Comparison of ENCODE assay signal across 17 cellular contexts in the genomic region with DNA sequence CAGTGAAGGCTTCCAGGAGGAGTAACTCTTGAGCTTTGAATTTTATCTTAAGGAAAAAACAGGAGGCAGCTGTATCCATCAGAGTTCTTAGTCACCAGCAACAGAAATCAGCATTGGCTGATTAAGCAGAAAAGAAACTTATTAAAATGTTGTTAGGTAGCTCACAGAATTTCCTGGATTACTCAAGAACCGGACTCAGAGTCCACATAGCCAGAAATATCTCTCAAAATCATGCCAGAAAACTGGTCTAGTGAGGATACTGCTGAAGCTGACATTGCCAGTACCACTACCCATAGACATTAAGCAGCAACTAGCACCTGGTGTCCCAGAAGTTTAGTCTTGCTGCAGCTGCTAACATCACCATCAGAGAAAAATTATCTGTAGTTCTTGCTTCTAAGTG. TPM values are rescaled to one million over a fixed set of nuclear protein-coding genes. Genes with fewer than 3 reads are reported as not detected.
DNase-seq lines count a peak whose midpoint lies in the region; TF ChIP-seq lines count a peak whose summit lies in the region.
"Had no signal": no experiment of that assay in that cellular context is flagged by ENCODE, and none has a peak within 500 bp of the region (broad histone marks: within the 10 kb centered on the region; RNA-seq: fewer than 3 reads in every experiment).

No MANE protein-coding gene starts in this region.

- in situ Hi-C loops in GM23248 (cut with MboI) = no loop called here
- in situ Hi-C loops in HAP-1 (cut with MboI; ENCODE audit: low sequenced_read_pairs) = no loop called here

- H3K18ac ChIP-seq in mesenchymal stem cell (ENCODE audit: low read depth in 1 of 2, low read length in 2 of 2) = no peak overlapping the region

- no peak overlapping the region for H3K4ac ChIP-seq in mesenchymal stem cell (ENCODE audit: low read depth in 1 of 2, low read length in 2 of 2)

- no peak overlapping the region for H3K4me3 ChIP-seq in GM23248
- H3K4me3 ChIP-seq in cardiac fibroblast (replicated peaks in 1 of 2; ENCODE audit: low read depth in 2 of 2, low read length in 2 of 2) = no peak overlapping the region
- no peak overlapping the region for H3K4me3 ChIP-seq in fibroblast of the aortic adventitia (ENCODE audit: low read depth, low read length)
- H3K4me3 ChIP-seq in mesenchymal stem cell (ENCODE audit: insufficient read depth in 1 of 2, low read depth in 1 of 2, low read length in 2 of 2) = no peak overlapping the region
- H3K4me3 ChIP-seq in HAP-1 = no peak overlapping the region

- H3K9ac ChIP-seq in GM23248 (no peak overlapping the region), mesenchymal stem cell (ENCODE audit: low read length) (no peak overlapping the region)

- H3F3A ChIP-seq in GM23248 (ENCODE audit: insufficient read depth) = no peaks in the 10 kb centered on the region

- no peaks in the 10 kb centered on the region for H3K79me1 ChIP-seq in mesenchymal stem cell (replicated peaks; ENCODE audit: low read length, poor library complexity, severe bottlenecking)

- H4K20me1 ChIP-seq in GM23248 (ENCODE audit: insufficient read depth) = no peaks in the 10 kb centered on the region

- H2BK15ac ChIP-seq in mesenchymal stem cell (ENCODE audit: low read depth, poor library complexity, severe bottlenecking) = no peak overlapping the region

- H3K27ac ChIP-seq in GM23248 = no peak overlapping the region
- no peak overlapping the region for H3K27ac ChIP-seq in mesenchymal stem cell (ENCODE audit: low read length, poor library complexity, severe bottlenecking)

- no peak overlapping the region for H4K91ac ChIP-seq in mesenchymal stem cell (ENCODE audit: low read length)

- H4K8ac ChIP-seq in mesenchymal stem cell (ENCODE audit: low read length) = no peak overlapping the region

- no peaks in the 10 kb centered on the region for H3K9me3 ChIP-seq in GM23248 (ENCODE audit: low read depth)
- no peaks in the 10 kb centered on the region for H3K9me3 ChIP-seq in mesenchymal stem cell (ENCODE audit: control insufficient read depth, low read length)
- H3K9me3 ChIP-seq in HAP-1 = no peaks in the 10 kb centered on the region

- no peak overlapping the region for H3K23ac ChIP-seq in mesenchymal stem cell (ENCODE audit: low read length in 2 of 2)

- no peaks in the 10 kb centered on the region for H3K36me3 ChIP-seq in GM23248 (ENCODE audit: low read depth)
- no peaks in the 10 kb centered on the region for H3K36me3 ChIP-seq in mesenchymal stem cell (ENCODE audit: control insufficient read depth in 1 of 2, insufficient read depth in 2 of 2, low read depth in 1 of 2, low read length in 2 of 2)
- no peaks in the 10 kb centered on the region for H3K36me3 ChIP-seq in HAP-1 (replicated peaks)

- no peak for TF ChIP-seq CTCF in cardiac fibroblast (IDR thresholded peaks at IDR 0.05; ENCODE audit: low read depth, low read length)
- no peak for TF ChIP-seq CTCF in fibroblast of the aortic adventitia (IDR thresholded peaks at IDR 0.05; ENCODE audit: insufficient read depth, low read length)

- H2BK12ac ChIP-seq in mesenchymal stem cell (ENCODE audit: low read length in 2 of 2) = no peak overlapping the region

- H3K4me1 ChIP-seq in GM23248 (ENCODE audit: insufficient read depth) (no peaks in the 10 kb centered on the region), mesenchymal stem cell (ENCODE audit: control insufficient read depth, insufficient read depth, low read depth, low read length) (no peaks in the 10 kb centered on the region), HAP-1 (no peaks in the 10 kb centered on the region)

- H2BK120ac ChIP-seq in mesenchymal stem cell (ENCODE audit: low read depth, low read length) = no peak overlapping the region

- H2BK5ac ChIP-seq in mesenchymal stem cell (ENCODE audit: low read depth, low read length, poor library complexity, severe bottlenecking) = no peak overlapping the region

- DNase-seq in GM23248 (peak; percentile 19), cardiac fibroblast (ENCODE audit: low read depth in 2 of 2) (peak; percentile 14 to 29), fibroblast of the aortic adventitia (ENCODE audit: low read depth) (peak; percentile 26), mesenchymal stem cell (peak; percentile 20), AG20443 (ENCODE audit: low spot score) (no peak), HAP-1 (ENCODE audit: low spot score in 2 of 2) (no peak)
- no peak for DNase-seq in activated CD8-positive, alpha-beta memory T cell treated with anti-CD3 and anti-CD28 coated beads, Interleukin-2, amount 50 U/mL, for 48 hours
- DNase-seq: DMS53, GDM1, Kasumi-1, NCI-H1417, NCI-H1694 treated with DMSO at 0.1 percent for 48 hours, NCI-H2081 treated with DMSO at 0.1 percent for 48 hours, NCI-H446 treated with DMSO at 0.1 percent for 48 hours, NCI-H526 treated with DMSO at 0.1 percent for 48 hours, RPMI8226, SHP77 had no signal

- no peak overlapping the region for H3K4me2 ChIP-seq in GM23248 (ENCODE audit: unreplicated experiment)
- no peak overlapping the region for H3K4me2 ChIP-seq in mesenchymal stem cell (ENCODE audit: low read length, poor library complexity, severe bottlenecking)

- H3K9me2 ChIP-seq in GM23248 (ENCODE audit: insufficient read depth) = no peaks in the 10 kb centered on the region

- no peak overlapping the region for H3K14ac ChIP-seq in mesenchymal stem cell (ENCODE audit: low read length in 2 of 2)

- H2AFZ ChIP-seq in GM23248 = no peak overlapping the region
- H2AFZ ChIP-seq in mesenchymal stem cell (ENCODE audit: low read depth, low read length) = no peak overlapping the region

- no peaks in the 10 kb centered on the region for H3K79me2 ChIP-seq in GM23248 (ENCODE audit: insufficient read depth)

- WGBS in GM23248 (ENCODE audit: low coverage in 1 of 2, low lambda C conversion rate in 2 of 2, missing lambda C conversion rate in 2 of 2), 2 experiments = 0% methylated on average over 1 of the region's 1 CpG
- WGBS in mesenchymal stem cell = 55% methylated on average over 1 of the region's 1 CpG

- H3K27me3 ChIP-seq in GM23248 (replicated peaks; ENCODE audit: insufficient read depth) (peaks cover 36% of the 10 kb centered on the region), mesenchymal stem cell (ENCODE audit: control insufficient read depth in 1 of 2, insufficient read depth in 1 of 2, low read length in 2 of 2) (peaks cover 20 to 36% of the 10 kb centered on the region in 2 experiments), HAP-1 (ENCODE audit: low read depth) (no peaks in the 10 kb centered on the region)

- no peak overlapping the region for H2AK5ac ChIP-seq in mesenchymal stem cell (ENCODE audit: low read length, severe bottlenecking)

RNA-seq across cellular contexts. Expression of gene AFTPH, which starts 10.1 kb away (rescaled TPM):
- total RNA-seq in GM23248 (2014; rRNA removed; shearing (Covaris generic)) = 20.1 and 26.2 TPM in 2 replicates
- 8.8 and 10.5 TPM in 2 replicates for polyA plus RNA-seq in GM23248 (2016; fragmentation: Nextera tagmentation; extraction: Ambion mirVana)
- total RNA-seq in fibroblast of the aortic adventitia (ENCODE audit: low replicate concordance) = 23.6 and 29.8 TPM in 2 replicates
- polyA plus RNA-seq in mesenchymal stem cell (2013, experiment 1 of 2) = 10.9 TPM
- 11.9 TPM for polyA plus RNA-seq in mesenchymal stem cell (2013, experiment 2 of 2)

Comparison
In these comparisons a context has a peak if more than half of its experiments do, and no peak if none do; other contexts are left out.
1. DNase-seq: peak in GM23248 (single experiment), cardiac fibroblast (2 of 2), fibroblast of the aortic adventitia (single experiment) and mesenchymal stem cell (single experiment); none in AG20443 (single experiment), HAP-1 (0 of 2) and activated CD8-positive, alpha-beta memory T cell treated with anti-CD3 and anti-CD28 coated beads, Interleukin-2, amount 50 U/mL, for 48 hours (single experiment).